8 cellular contexts compared by ENCODE assay signal in the genomic region with DNA sequence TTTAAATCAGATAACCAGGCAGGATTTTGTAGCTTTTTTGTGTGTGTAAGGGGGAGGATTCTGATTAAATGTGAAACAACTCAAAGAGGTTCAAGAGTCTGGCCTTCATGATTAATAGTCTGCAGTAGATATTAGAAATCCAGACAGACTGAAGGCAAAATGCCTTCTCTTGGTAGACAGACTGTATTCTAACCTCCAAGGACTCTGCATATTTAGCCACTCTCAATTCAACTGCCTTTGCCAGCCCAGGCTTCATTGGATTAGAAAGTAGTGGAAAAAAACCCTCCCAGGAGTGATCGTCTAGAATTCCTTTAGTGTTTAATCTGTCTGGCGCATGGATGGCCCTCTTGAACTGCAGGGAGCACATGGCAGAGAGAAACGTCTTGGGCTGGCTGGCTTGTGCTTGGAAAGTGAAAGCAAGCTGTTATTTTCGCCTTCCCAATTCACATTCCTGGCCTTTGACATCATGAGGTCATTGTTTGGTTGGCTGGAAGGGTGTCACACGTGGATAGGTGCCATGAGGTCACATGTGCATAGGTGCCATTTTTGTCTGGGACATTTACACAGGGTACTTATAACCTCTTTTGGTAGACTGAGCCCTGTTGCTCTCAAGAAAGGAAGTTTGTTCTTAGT. TPM values are rescaled to one million over a fixed set of nuclear protein-coding genes. Genes with fewer than 3 reads are reported as not detected.
DNase-seq lines count a peak whose midpoint lies in the region; ATAC-seq and TF ChIP-seq lines count a peak whose summit lies in the region.

No MANE protein-coding gene starts in this region.

- peak; percentile 83 for ATAC-seq in lung (ENCODE audit: insufficient read depth, low FRiP score)
- peak; percentile 91 to 94 for ATAC-seq in upper lobe of left lung (ENCODE audit: low FRiP score in 2 of 2)
- no peak for ATAC-seq in GM18867 (IDR thresholded peaks at IDR 0.05; ENCODE audit: unreplicated experiment)
- ATAC-seq in HG03039 (IDR thresholded peaks at IDR 0.05; ENCODE audit: unreplicated experiment): no peak

- TF ChIP-seq POLR2A in upper lobe of left lung (IDR thresholded peaks at IDR 0.05): peak in 1 of 4 donors; percentile 42

- H3K36me3 ChIP-seq in lung (ENCODE audit: control insufficient read depth in 2 of 2, insufficient read depth in 2 of 2, low read length in 2 of 2): no peaks in the 10 kb centered on the region
- H3K36me3 ChIP-seq in upper lobe of left lung: no peaks in the 10 kb centered on the region

- TF ChIP-seq CTCF in choroid plexus epithelial cell (conservative IDR thresholded peaks at IDR 0.05; ENCODE audit: low read depth, low read length) (no peak), lung (IDR thresholded peaks at IDR 0.05; ENCODE audit: control extremely low read depth, extremely low read depth) (no peak), upper lobe of left lung (IDR thresholded peaks at IDR 0.05) (no peak)

- TF ChIP-seq EP300 in upper lobe of left lung (IDR thresholded peaks at IDR 0.05): peak in 2 of 4 donors; percentile 55 to 84

- WGBS in lung, 2 donors: 37 to 63% methylated on average over 5 of the region's 5 CpGs
- whole genome bisulfite sequencing in upper lobe of left lung, 2 donors: 14 to 45% methylated on average over 4 to 5 of the region's 5 CpGs

- H3K4me3 ChIP-seq in choroid plexus epithelial cell (ENCODE audit: low read depth, low read length) (no peak overlapping the region), lung (no peak overlapping the region), upper lobe of left lung (no peak overlapping the region)

- DNase-seq in NCI-H2227 (lab: John Stamatoyannopoulos, UW; ENCODE audit: unreplicated experiment): peak; percentile 20
- DNase-seq in NCI-H2227 treated with DMSO at 0.1 percent for 48 hours (lab: John Stamatoyannopoulos, UW): no peak
- peak; percentile 94 for DNase-seq in choroid plexus epithelial cell (ENCODE audit: low read depth)
- peak; percentile 82 for DNase-seq in lung (ENCODE audit: low spot score)
- peak in 1 of 2 donors; percentile 82 for DNase-seq in upper lobe of left lung
- no peak for DNase-seq in GOT3 (lab: John Stamatoyannopoulos, UW)

- peaks cover 2 to 11% of the 10 kb centered on the region in 2 donors for H3K4me1 ChIP-seq in lung (ENCODE audit: control insufficient read depth in 2 of 2, insufficient read depth in 2 of 2, low read length in 2 of 2)
- peaks cover 27 to 33% (median 30%) of the 10 kb centered on the region in 4 donors for H3K4me1 ChIP-seq in upper lobe of left lung

- H3K9me3 ChIP-seq in lung (ENCODE audit: control insufficient read depth in 2 of 2, insufficient read depth in 1 of 2, low read length in 1 of 2) (no peaks in the 10 kb centered on the region), upper lobe of left lung (no peaks in the 10 kb centered on the region)

- peak overlapping the region; percentile 72 to 78 for H3K27ac ChIP-seq in lung (ENCODE audit: low read depth in 1 of 2, low read length in 1 of 2)
- H3K27ac ChIP-seq in upper lobe of left lung: peak overlapping the region; percentile 68 to 77 (median 73)

- H3K27me3 ChIP-seq in lung (ENCODE audit: control insufficient read depth, insufficient read depth) (no peaks in the 10 kb centered on the region), upper lobe of left lung (no peaks in the 10 kb centered on the region)

RNA-seq across cellular contexts. Expression of a gene that starts 30.8 kb away (rescaled TPM):
- 100 to 1,000 TPM; 149 to 158 TPM for total RNA-seq in lung
- polyA plus RNA-seq in lung: 100 to 1,000 TPM in 1 of 2 donors, 10 to 100 TPM in 1; 28.2 to 101 TPM
- 100 to 1,000 TPM; 122 to 334 (median 173) TPM for total RNA-seq in upper lobe of left lung

Comparison
In these comparisons a context has a peak if more than half of its experiments do, and no peak if none do; other contexts are left out.
1. DNase-seq: peak in NCI-H2227 (single experiment), choroid plexus epithelial cell (single experiment) and lung (single experiment); none in NCI-H2227 treated with DMSO at 0.1 percent for 48 hours (single experiment) and GOT3 (single experiment).
2. ATAC-seq: peak in lung (single experiment) and upper lobe of left lung (2 of 2); none in GM18867 (single experiment) and HG03039 (single experiment).